Comparison of ENCODE assay signal across 11 cellular contexts in genomic region chr12:43988838-43989560, GRCh38.
DNase-seq lines count a peak whose midpoint lies in the region; ATAC-seq and TF ChIP-seq lines count a peak whose summit lies in the region.
"Had no signal": no experiment of that assay in that cellular context is flagged by ENCODE, and none has a peak within 500 bp of the region (broad histone marks: within the 10 kb centered on the region; RNA-seq: fewer than 3 reads in every experiment).

No MANE protein-coding gene starts in this region.

- TF ChIP-seq CTCF in gastrocnemius medialis (IDR thresholded peaks at IDR 0.05 in 4 of 5, conservative IDR thresholded peaks at IDR 0.05 in 1 of 5) = no peak

- no peaks in the 10 kb centered on the region for H3K9me3 ChIP-seq in gastrocnemius medialis

- no peaks in the 10 kb centered on the region for H3K27me3 Mint-ChIP-seq in activated CD8-positive, alpha-beta T cell treated with anti-CD3 and anti-CD28 coated beads, Interleukin-2, amount 10 ng/mL, durations not matched to agents 7 days and 5 days (ENCODE audit: low read depth)
- no peaks in the 10 kb centered on the region for H3K27me3 Mint-ChIP-seq in activated T-cell treated with anti-CD3 and anti-CD28 coated beads, Interleukin-2, amount 50 U/mL, for 24 hours
- H3K27me3 Mint-ChIP-seq: naive B cell had no signal

- H3K9me3 Mint-ChIP-seq in activated CD8-positive, alpha-beta T cell treated with anti-CD3 and anti-CD28 coated beads, Interleukin-2, amount 10 ng/mL, durations not matched to agents 7 days and 5 days (ENCODE audit: insufficient read depth) = no peaks in the 10 kb centered on the region
- H3K9me3 Mint-ChIP-seq in activated T-cell treated with anti-CD3 and anti-CD28 coated beads, Interleukin-2, amount 50 U/mL, for 24 hours = no peaks in the 10 kb centered on the region
- H3K9me3 Mint-ChIP-seq: activated T-cell treated with anti-CD3 and anti-CD28 coated beads, Interleukin-2, amount 50 U/mL, for 4 hours had no signal

- ATAC-seq in GM18499 (IDR thresholded peaks at IDR 0.05; ENCODE audit: insufficient read depth, unreplicated experiment) (peak; percentile 97), GM21360 (IDR thresholded peaks at IDR 0.05; ENCODE audit: unreplicated experiment) (peak; percentile 95), HG03095 (IDR thresholded peaks at IDR 0.05; ENCODE audit: unreplicated experiment) (peak; percentile 97), gastrocnemius medialis (no peak), left colon (no peak)
- ATAC-seq in activated CD8-positive, alpha-beta T cell treated with anti-CD3 and anti-CD28 coated beads, Interleukin-2, amount 10 ng/mL, durations not matched to agents 7 days and 5 days = peak; percentile 39

- H3K27ac ChIP-seq in gastrocnemius medialis = no peak overlapping the region

- CTCF ChIA-PET in activated CD8-positive, alpha-beta T cell treated with anti-CD3 and anti-CD28 coated beads, Interleukin-2, amount 10 ng/mL, durations not matched to agents 7 days and 5 days (lab: Charles Lee) = interaction anchor here (1.0 kb wide), 1 partner anchor 11 kb away, joined by 3 read pairs; no protein-coding TSS in a partner anchor

- peaks cover 0 to 9% of the 10 kb centered on the region in 2 donors for H3K4me1 ChIP-seq in gastrocnemius medialis

- no peak for DNase-seq in activated CD8-positive, alpha-beta T cell treated with anti-CD3 and anti-CD28 coated beads, Interleukin-2, amount 10 ng/mL, durations not matched to agents 7 days and 5 days
- no peak for DNase-seq in gastrocnemius medialis
- DNase-seq in cortex of kidney (lab: John Stamatoyannopoulos, UW) = no peak
- no peak for DNase-seq in activated T-cell treated with anti-CD3 and anti-CD28 coated beads, Interleukin-2, amount 50 U/mL, for 24 hours
- no peak for DNase-seq in left colon
- DNase-seq: activated T-cell treated with anti-CD3 and anti-CD28 coated beads, Interleukin-2, amount 50 U/mL, for 4 hours; DND-41; naive B cell had no signal

- TF ChIP-seq POLR2A in gastrocnemius medialis (IDR thresholded peaks at IDR 0.05) = no peak

- POLR2A ChIA-PET in activated CD8-positive, alpha-beta T cell treated with anti-CD3 and anti-CD28 coated beads, Interleukin-2, amount 10 ng/mL, durations not matched to agents 7 days and 5 days (lab: Charles Lee) = no interaction called here

- intact Hi-C loops in gastrocnemius medialis (cut with DNase I; ENCODE audit: low total_unique reads) = no loop called here
- intact Hi-C loops in left colon (cut with DNase I, micrococcal nuclease) = no loop called here

- H3K4me3 Mint-ChIP-seq in activated CD8-positive, alpha-beta T cell treated with anti-CD3 and anti-CD28 coated beads, Interleukin-2, amount 10 ng/mL, durations not matched to agents 7 days and 5 days = no peak overlapping the region
- H3K4me3 Mint-ChIP-seq in activated T-cell treated with anti-CD3 and anti-CD28 coated beads, Interleukin-2, amount 50 U/mL, for 24 hours = no peak overlapping the region
- H3K4me3 Mint-ChIP-seq: activated T-cell treated with anti-CD3 and anti-CD28 coated beads, Interleukin-2, amount 50 U/mL, for 4 hours; naive B cell had no signal

- H3K4me3 ChIP-seq in gastrocnemius medialis = no peak overlapping the region

- H3K27ac Mint-ChIP-seq in activated CD8-positive, alpha-beta T cell treated with anti-CD3 and anti-CD28 coated beads, Interleukin-2, amount 10 ng/mL, durations not matched to agents 7 days and 5 days = no peak overlapping the region
- no peak overlapping the region for H3K27ac Mint-ChIP-seq in activated T-cell treated with anti-CD3 and anti-CD28 coated beads, Interleukin-2, amount 50 U/mL, for 24 hours
- H3K27ac Mint-ChIP-seq: naive B cell had no signal

- no peaks in the 10 kb centered on the region for H3K27me3 ChIP-seq in gastrocnemius medialis

- peaks cover 4% of the 10 kb centered on the region for H3K4me1 Mint-ChIP-seq in activated CD8-positive, alpha-beta T cell treated with anti-CD3 and anti-CD28 coated beads, Interleukin-2, amount 10 ng/mL, durations not matched to agents 7 days and 5 days (ENCODE audit: low read depth)
- peaks cover 6% of the 10 kb centered on the region for H3K4me1 Mint-ChIP-seq in activated T-cell treated with anti-CD3 and anti-CD28 coated beads, Interleukin-2, amount 50 U/mL, for 24 hours (ENCODE audit: low read depth)

- H3K36me3 Mint-ChIP-seq in activated CD8-positive, alpha-beta T cell treated with anti-CD3 and anti-CD28 coated beads, Interleukin-2, amount 10 ng/mL, durations not matched to agents 7 days and 5 days (ENCODE audit: low read depth) = no peaks in the 10 kb centered on the region
- no peaks in the 10 kb centered on the region for H3K36me3 Mint-ChIP-seq in activated T-cell treated with anti-CD3 and anti-CD28 coated beads, Interleukin-2, amount 50 U/mL, for 24 hours (ENCODE audit: low read depth)

- in situ Hi-C loops in gastrocnemius medialis (cut with MboI; ENCODE audit: low sequenced_read_pairs in 4 of 4) = no loop called here

- H3K36me3 ChIP-seq in gastrocnemius medialis = no peaks in the 10 kb centered on the region

Comparison
In these comparisons a context has a peak if more than half of its experiments do, and no peak if none do; other contexts are left out.
1. ATAC-seq: peak in GM18499 (single experiment), GM21360 (single experiment), HG03095 (single experiment) and activated CD8-positive, alpha-beta T cell treated with anti-CD3 and anti-CD28 coated beads, Interleukin-2, amount 10 ng/mL, durations not matched to agents 7 days and 5 days (single experiment); none in gastrocnemius medialis (0 of 2) and left colon (single experiment).